In genomic region chr2:48264632-48265031, GRCh38 we compare ENCODE assay signal across 1 cellular context.
TF ChIP-seq lines count a peak whose summit lies in the region.

No MANE protein-coding gene starts in this region.

TF ChIP-seq in K562, 482 proteins besides CTCF, POLR2A, EP300 and RAD21 (continued from another document):
- peak; percentile 27; the same call in 1 of the 2 replicates for TF ChIP-seq ZNF592 (IDR thresholded peaks at IDR 0.05)
- no peak for TF ChIP-seq SP1 (CRISPR knock-in tag; IDR thresholded peaks at IDR 0.05)
